ENCODE assay signal across 8 cellular contexts in genomic region chrX:45771114-45771513, GRCh38.
A peak's percentile ranks its signal among the peaks of the same experiment; 100 is the strongest.
DNase-seq lines count a peak whose midpoint lies in the region; ATAC-seq, FAIRE-seq and TF ChIP-seq lines count a peak whose summit lies in the region.

No MANE protein-coding gene starts in this region.

- no peak for TF ChIP-seq EP300 in HepG2 (IDR thresholded peaks at IDR 0.05; ENCODE audit: low read depth in 2 of 2, low read length in 2 of 2)
- TF ChIP-seq EP300 in HepG2 (CRISPR knock-in tag; IDR thresholded peaks at IDR 0.05; ENCODE audit: borderline replicate concordance): no peak

- peak overlapping the region; percentile 100 for H3K9ac ChIP-seq in astrocyte (ENCODE audit: low read length)
- peak overlapping the region; percentile 46; the same call in 1 of the 2 replicates for H3K9ac ChIP-seq in HepG2 (ENCODE audit: insufficient read depth, low read depth, low read length)

- H3K9me3 Mint-ChIP-seq in astrocyte (ENCODE audit: unreplicated experiment): no peaks in the 10 kb centered on the region

- H3K4me2 ChIP-seq in astrocyte (ENCODE audit: low read length) (peak overlapping the region; percentile 94), HepG2 (ENCODE audit: low read depth, low read length) (peak overlapping the region; percentile 77)

- TF ChIP-seq POLR2A in HepG2 (IDR thresholded peaks at IDR 0.05; ENCODE audit: insufficient read depth in 1 of 2, low read depth in 2 of 2, low read length in 2 of 2) (no peak), vagina (IDR thresholded peaks at IDR 0.05) (no peak)

- DNase-seq in ACHN (peak; percentile 84), HK-2 (ENCODE audit: unreplicated experiment) (peak; percentile 68), astrocyte (ENCODE audit: low read depth) (peak; percentile 93), HepG2 (ENCODE audit: low spot score) (peak; percentile 51), vagina (ENCODE audit: extremely low spot score in 2 of 2) (no peak), NCI-H510A (lab: John Stamatoyannopoulos, UW) (no peak)
- no peak for DNase-seq in stimulated activated CD4-positive, alpha-beta T cell treated with anti-CD3 and anti-CD28 coated beads, Interleukin-2, amount 100 ng/mL, for 48 hours

- POLR2A ChIA-PET in HepG2 (lab: Yijun Ruan, JAX): interaction anchor here (0.6 to 1.6 kb wide), 3 partner anchors 11 to 1352 kb away, joined by 3 to 4 read pairs (median 3); no protein-coding TSS in a partner anchor

- CTCF ChIA-PET in HepG2 (lab: Yijun Ruan, JAX; ENCODE audit: low intra/inter-chr PET ratio, low total read pairs): no interaction called here

- H2AFZ ChIP-seq in astrocyte (ENCODE audit: low read depth, low read length): no peak overlapping the region
- no peak overlapping the region for H2AFZ ChIP-seq in HepG2 (ENCODE audit: low read length)

- WGBS in HepG2 (ENCODE audit: low lambda C conversion rate): 28% methylated on average over 5 of the region's 6 CpGs

- H3K9me3 ChIP-seq in astrocyte (ENCODE audit: insufficient read depth, low read depth, low read length) (no peaks in the 10 kb centered on the region), HepG2 (ENCODE audit: low read length) (no peaks in the 10 kb centered on the region), vagina (no peaks in the 10 kb centered on the region)

- FAIRE-seq in astrocyte (lab: Jason Lieb, UNC) (peak; percentile 100), HepG2 (lab: Jason Lieb, UNC) (peak; percentile 67)

- TF ChIP-seq RAD21 in HepG2 (CRISPR knock-in tag; IDR thresholded peaks at IDR 0.05): no peak

- H3K27me3 Mint-ChIP-seq in astrocyte (ENCODE audit: low read depth, unreplicated experiment): no peaks in the 10 kb centered on the region

- peak overlapping the region; percentile 87 for H3K4me3 Mint-ChIP-seq in astrocyte (ENCODE audit: unreplicated experiment)

- BruUV-seq in HepG2 (replicated peaks; lab: Mats Ljungman, UMichigan): no TSS peak

- no peaks in the 10 kb centered on the region for H3K36me3 Mint-ChIP-seq in astrocyte (ENCODE audit: low read depth, unreplicated experiment)

- peaks cover 86% of the 10 kb centered on the region for H3K79me2 ChIP-seq in astrocyte (ENCODE audit: insufficient read depth, low read length)
- H3K79me2 ChIP-seq in HepG2 (ENCODE audit: insufficient read depth, low read length): peaks cover 27% of the 10 kb centered on the region

- peak overlapping the region; percentile 95 for H3K27ac Mint-ChIP-seq in astrocyte (ENCODE audit: unreplicated experiment)

- peaks cover 44% of the 10 kb centered on the region for H3K4me1 Mint-ChIP-seq in astrocyte (ENCODE audit: low read depth, unreplicated experiment)

- no peaks in the 10 kb centered on the region for H3K27me3 ChIP-seq in astrocyte (ENCODE audit: insufficient read depth, low read length)
- H3K27me3 ChIP-seq in HepG2 (ENCODE audit: control insufficient read depth in 1 of 2, insufficient read depth in 2 of 2, low read length in 2 of 2): no peaks in the 10 kb centered on the region
- no peaks in the 10 kb centered on the region for H3K27me3 ChIP-seq in vagina

- peak overlapping the region; percentile 93 for H3K4me3 ChIP-seq in astrocyte (ENCODE audit: insufficient read depth, low read depth, low read length)
- peak overlapping the region in 2 of 3 experiments; percentile 57; a peak in 4 of 6 replicates for H3K4me3 ChIP-seq in HepG2 (replicated peaks in 1 of 3; ENCODE audit: insufficient read depth in 1 of 3, low read depth in 2 of 3, low read length in 3 of 3)
- H3K4me3 ChIP-seq in vagina: peak overlapping the region; percentile 8 to 43

- in situ Hi-C loops in ACHN (cut with HindIII; ENCODE audit: low pct_ligation_motif_present, low pct_unique_long_range_greater_than_20kb, low sequenced_read_pairs) (no loop called here), HepG2 (cut with HindIII; ENCODE audit: extremely low pct_ligation_motif_present, low pct_unique_long_range_greater_than_20kb) (loop anchor here (25.0 kb wide), 1 partner anchor 259 kb away; no protein-coding TSS in a partner anchor)

- H3K4me1 ChIP-seq in astrocyte (ENCODE audit: insufficient read depth, low read length) (peaks cover 37% of the 10 kb centered on the region), HepG2 (ENCODE audit: insufficient read depth, low read length) (peaks cover 29% of the 10 kb centered on the region), vagina (no peaks in the 10 kb centered on the region)

- H4K20me1 ChIP-seq in astrocyte (ENCODE audit: insufficient read depth, low read length) (peaks cover 15% of the 10 kb centered on the region), HepG2 (ENCODE audit: insufficient read depth, low read length) (no peaks in the 10 kb centered on the region)

- H3K36me3 ChIP-seq in astrocyte (ENCODE audit: insufficient read depth, low read length): peaks cover 18% of the 10 kb centered on the region
- no peaks in the 10 kb centered on the region for H3K36me3 ChIP-seq in HepG2 (replicated peaks in 1 of 2; ENCODE audit: control insufficient read depth in 1 of 2, insufficient read depth in 2 of 2, low read length in 2 of 2)
- no peaks in the 10 kb centered on the region for H3K36me3 ChIP-seq in vagina

- TF ChIP-seq CTCF in astrocyte (IDR thresholded peaks at IDR 0.05; ENCODE audit: insufficient read depth, low read depth, low read length): no peak
- TF ChIP-seq CTCF in HepG2 (CRISPR knock-in tag; IDR thresholded peaks at IDR 0.05): no peak
- no peak for TF ChIP-seq CTCF in vagina (IDR thresholded peaks at IDR 0.05)

- H3K27ac ChIP-seq in astrocyte (ENCODE audit: low read depth, low read length) (peak overlapping the region; percentile 96), HepG2 (ENCODE audit: extremely low read length, insufficient read depth, low read length) (peak overlapping the region; percentile 74), vagina (peak overlapping the region; percentile 79)

- no peak for ATAC-seq in HepG2
- no peak for ATAC-seq in GM18858 (IDR thresholded peaks at IDR 0.05; ENCODE audit: unreplicated experiment)

- intact Hi-C loops in HepG2 (cut with micrococcal nuclease; ENCODE audit: unreplicated experiment): no loop called here
- intact Hi-C loops in vagina (cut with DNase I): no loop called here

TF ChIP-seq in HepG2, 621 proteins besides CTCF, POLR2A, EP300 and RAD21:
- TF ChIP-seq NR2C2 (CRISPR knock-in tag; IDR thresholded peaks at IDR 0.05; ENCODE audit: borderline replicate concordance): no peak
- TF ChIP-seq ZNF773 (CRISPR knock-in tag; IDR thresholded peaks at IDR 0.05; ENCODE audit: borderline replicate concordance): no peak
- 0 out of 2 replicates have a peak, but pooled peaks have one; percentile 38 for TF ChIP-seq ATF3 (CRISPR knock-in tag; IDR thresholded peaks at IDR 0.05)
- peak; percentile 62 for TF ChIP-seq SAP130 (CRISPR knock-in tag; IDR thresholded peaks at IDR 0.05; ENCODE audit: low read depth)
- TF ChIP-seq GFI1 (CRISPR knock-in tag; IDR thresholded peaks at IDR 0.05; ENCODE audit: borderline replicate concordance): no peak
- TF ChIP-seq MYC (CRISPR knock-in tag; IDR thresholded peaks at IDR 0.05; ENCODE audit: borderline replicate concordance): no peak
- peak; percentile 91 for TF ChIP-seq FOSL2 (CRISPR knock-in tag; IDR thresholded peaks at IDR 0.05)
- TF ChIP-seq DRAP1 (CRISPR knock-in tag; IDR thresholded peaks at IDR 0.05): 0 out of 2 replicates have a peak, but pooled peaks have one; percentile 21
- no peak for TF ChIP-seq ZNF276 (CRISPR knock-in tag; IDR thresholded peaks at IDR 0.05; ENCODE audit: low read depth)
TF ChIP-seq in HepG2: peak in this region for 4.

Comparison
In these comparisons a context has a peak if more than half of its experiments do, and no peak if none do; other contexts are left out.
1. DNase-seq: peak in ACHN (single experiment), HK-2 (single experiment), astrocyte (single experiment) and HepG2 (single experiment); none in vagina (0 of 2), NCI-H510A (single experiment) and stimulated activated CD4-positive, alpha-beta T cell treated with anti-CD3 and anti-CD28 coated beads, Interleukin-2, amount 100 ng/mL, for 48 hours (0 of 2).
2. H3K4me3 ChIP-seq: peak in every context shown above with its lines; median percentile 93 in astrocyte; 57 in HepG2; 26 in vagina.
3. Peak in every context shown above with its lines, with median percentiles within 50 percentile points of each other: H3K27ac ChIP-seq.